Comparison of ENCODE assay signal across 21 cellular contexts in genomic region chr5:68395844-68396523, GRCh38.
A peak's percentile ranks its signal among the peaks of the same experiment; 100 is the strongest.
DNase-seq lines count a peak whose midpoint lies in the region; ATAC-seq and TF ChIP-seq lines count a peak whose summit lies in the region.
"Had no signal": no experiment of that assay in that cellular context is flagged by ENCODE, and none has a peak within 500 bp of the region (broad histone marks: within the 10 kb centered on the region; RNA-seq: fewer than 3 reads in every experiment).

No MANE protein-coding gene starts in this region.

- H3K27me3 Mint-ChIP-seq in MCF 10A (ENCODE audit: insufficient read depth, unreplicated experiment): no peaks in the 10 kb centered on the region
- no peaks in the 10 kb centered on the region for H3K27me3 Mint-ChIP-seq in type B pancreatic cell

- H3K9me3 ChIP-seq in breast epithelium (no peaks in the 10 kb centered on the region), right lobe of liver (no peaks in the 10 kb centered on the region)
- H3K9me3 ChIP-seq: ascending aorta had no signal

- H3K4me1 Mint-ChIP-seq in MCF 10A (ENCODE audit: insufficient read depth, unreplicated experiment): no peaks in the 10 kb centered on the region
- H3K4me1 Mint-ChIP-seq in type B pancreatic cell (ENCODE audit: unreplicated experiment): peaks cover 9% of the 10 kb centered on the region

- H3K4me1 ChIP-seq in breast epithelium (peaks cover 0 to 10% of the 10 kb centered on the region in 2 donors), right lobe of liver (peaks cover 0 to 10% (median 0%) of the 10 kb centered on the region in 4 donors)
- H3K4me1 ChIP-seq: ascending aorta had no signal

- POLR2A ChIA-PET in MCF 10A (lab: Yijun Ruan, JAX): no interaction called here

- H3K27ac ChIP-seq in breast epithelium (peak overlapping the region; percentile 76 to 86), right lobe of liver (peak overlapping the region in 1 of 3 donors; percentile 9)
- H3K27ac ChIP-seq: ascending aorta had no signal

- ATAC-seq in right lobe of liver (peak in 3 of 4 donors; percentile 13 to 29 (median 27)), GM21723 (IDR thresholded peaks at IDR 0.05; ENCODE audit: unreplicated experiment) (no peak)
- ATAC-seq: activated CD4-positive, CD25-positive, alpha-beta regulatory T cell treated with anti-CD3 and anti-CD28 coated beads, Interleukin-2, amount 50 U/mL, for 24 hours; Right ventricle myocardium inferior; stimulated activated naive CD8-positive, alpha-beta T cell treated with anti-CD3 and anti-CD28 coated beads, Interleukin-15, Interleukin-2, amounts not matched to agents 100 U/mL and 50 U/mL, for 24 hours had no signal

- H3K9me3 Mint-ChIP-seq in MCF 10A (ENCODE audit: unreplicated experiment) (peaks cover 8% of the 10 kb centered on the region), type B pancreatic cell (peaks cover 14% of the 10 kb centered on the region)

- H3K36me3 ChIP-seq in breast epithelium (no peaks in the 10 kb centered on the region), right lobe of liver (no peaks in the 10 kb centered on the region)
- H3K36me3 ChIP-seq: ascending aorta had no signal

- no peak for DNase-seq in breast epithelium (ENCODE audit: low spot score in 2 of 2)
- DNase-seq in MCF 10A (ENCODE audit: unreplicated experiment): no peak
- peak; percentile 50 for DNase-seq in SW480 (ENCODE audit: low spot score)
- no peak for DNase-seq in right lobe of liver
- DNase-seq in type B pancreatic cell (ENCODE audit: extremely low spot score, unreplicated experiment): no peak
- no peak for DNase-seq in hepatic stellate cell (ENCODE audit: low spot score)
- DNase-seq in UCSD-AML1 (lab: John Stamatoyannopoulos, UW; ENCODE audit: unreplicated experiment): no peak
- DNase-seq: activated CD8-positive, alpha-beta memory T cell treated with anti-CD3 and anti-CD28 coated beads, Interleukin-2, amount 50 U/mL, for 4 hours; activated naive CD4-positive, alpha-beta T cell; cortex of kidney; erythroblast; GDM1; HCEC 1CT; KG1; NCI-H1417 treated with DMSO at 0.1 percent for 48 hours; stimulated activated naive CD8-positive, alpha-beta T cell treated with anti-CD3 and anti-CD28 coated beads, Interleukin-15, Interleukin-2, amounts not matched to agents 100 U/mL and 50 U/mL, for 24 hours; T-helper 2 cell had no signal

- TF ChIP-seq POLR2A in breast epithelium (IDR thresholded peaks at IDR 0.05) (no peak), right lobe of liver (IDR thresholded peaks at IDR 0.05) (no peak)

- H3K27me3 ChIP-seq in breast epithelium (no peaks in the 10 kb centered on the region), right lobe of liver (no peaks in the 10 kb centered on the region)
- H3K27me3 ChIP-seq: ascending aorta had no signal

- TF ChIP-seq CTCF in breast epithelium (IDR thresholded peaks at IDR 0.05): no peak
- TF ChIP-seq CTCF in MCF 10A (IDR thresholded peaks at IDR 0.05; ENCODE audit: unreplicated experiment): no peak
- no peak for TF ChIP-seq CTCF in right lobe of liver (IDR thresholded peaks at IDR 0.05)
- no peak for TF ChIP-seq CTCF in type B pancreatic cell (conservative IDR thresholded peaks at IDR 0.05)

- no peak overlapping the region for H3K27ac Mint-ChIP-seq in MCF 10A (ENCODE audit: low read depth, unreplicated experiment)
- peak overlapping the region; percentile 73 for H3K27ac Mint-ChIP-seq in type B pancreatic cell

- 72% methylated on average over 2 of the region's 2 CpGs for WGBS in right lobe of liver (ENCODE audit: insufficient coverage, low coverage, low lambda C conversion rate, missing lambda C conversion rate)

- CTCF ChIA-PET in MCF 10A (lab: Yijun Ruan, JAX): interaction anchor here (1.5 kb wide), 1 partner anchor 108 kb away, joined by 4 read pairs; no protein-coding TSS in a partner anchor

- H3K4me3 Mint-ChIP-seq in MCF 10A (ENCODE audit: unreplicated experiment) (no peak overlapping the region), type B pancreatic cell (peak overlapping the region; percentile 3)

- H3K4me3 ChIP-seq in breast epithelium (no peak overlapping the region), right lobe of liver (no peak overlapping the region)
- H3K4me3 ChIP-seq: ascending aorta had no signal

- intact Hi-C loops in breast epithelium (cut with DNase I; ENCODE audit: low total_unique reads) (no loop called here), MCF 10A (cut with micrococcal nuclease) (no loop called here), right lobe of liver (cut with DNase I) (no loop called here)

- no peaks in the 10 kb centered on the region for H3K36me3 Mint-ChIP-seq in MCF 10A (ENCODE audit: insufficient read depth, unreplicated experiment)
- H3K36me3 Mint-ChIP-seq in type B pancreatic cell: peaks cover 4% of the 10 kb centered on the region

- no TSS peak for BruUV-seq in MCF 10A (replicated peaks; lab: Mats Ljungman, UMichigan)
